8 cellular contexts compared by ENCODE assay signal in the genomic region with DNA sequence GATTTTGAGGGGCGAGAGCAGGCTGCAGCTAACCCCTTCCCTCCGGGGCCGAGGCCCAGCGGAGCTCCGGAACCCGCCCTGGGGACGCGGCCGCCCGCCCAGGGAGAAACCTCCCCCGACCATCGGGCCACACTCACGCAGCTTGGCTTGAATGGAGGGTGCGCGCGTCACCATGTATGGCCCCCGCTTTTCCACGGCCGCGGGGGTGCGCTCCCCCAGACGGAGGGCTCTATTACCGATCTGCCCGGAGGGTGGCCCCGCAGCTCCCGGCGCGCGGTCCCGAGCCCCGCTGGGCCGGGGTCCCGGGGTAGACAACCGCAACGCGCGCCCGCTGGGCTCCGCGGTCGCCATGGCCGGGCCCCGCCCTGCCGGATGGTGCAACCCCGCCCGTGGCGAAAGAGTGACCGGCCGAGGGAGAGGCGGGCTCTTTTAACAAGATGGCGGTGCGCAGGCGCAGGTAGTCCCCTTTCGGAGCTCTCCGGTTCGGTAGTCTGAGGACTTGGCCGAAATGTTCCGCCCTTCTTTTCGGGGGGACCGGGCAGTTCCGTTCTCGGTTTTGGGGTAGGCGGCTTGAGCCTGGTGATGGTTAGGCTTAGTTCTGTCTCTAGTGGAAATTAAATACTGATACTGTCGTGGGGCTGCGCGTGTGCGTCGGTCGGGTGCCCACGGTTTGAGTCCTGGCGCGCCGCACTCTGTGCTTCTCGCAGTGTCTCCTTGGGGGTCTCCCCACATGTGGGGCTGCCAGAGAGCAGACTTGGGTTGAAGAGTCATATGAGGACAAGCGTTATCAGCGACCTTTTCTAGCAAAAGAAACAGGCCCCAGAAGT. TPM values are rescaled to one million over a fixed set of nuclear protein-coding genes. Genes with fewer than 3 reads are reported as not detected.
DNase-seq lines count a peak whose midpoint lies in the region; ATAC-seq, FAIRE-seq and TF ChIP-seq lines count a peak whose summit lies in the region.

A gene with protein sequence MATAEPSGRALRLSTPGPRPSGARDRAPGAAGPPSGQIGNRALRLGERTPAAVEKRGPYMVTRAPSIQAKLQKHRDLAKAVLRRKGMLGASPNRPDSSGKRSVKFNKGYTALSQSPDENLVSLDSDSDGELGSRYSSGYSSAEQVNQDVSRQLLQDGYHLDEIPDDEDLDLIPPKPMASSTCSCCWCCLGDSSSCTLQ (minus strand): TSS at position 402 of the 827 bp plus-strand sequence. CDS start 51 bp downstream, at position 351.

- DNase-seq in ACHN (peak; percentile 85), NCI-H345 treated with DMSO at 0.1 percent for 48 hours (lab: John Stamatoyannopoulos, UW; ENCODE audit: unreplicated experiment) (peak; percentile 57), cerebellum (ENCODE audit: low spot score) (peak; percentile 97), kidney (peak; percentile 97)
- DNase-seq in activated CD4-positive, alpha-beta T cell treated with anti-CD3 and anti-CD28 coated beads for 1 hour: peak; percentile 60
- DNase-seq in stimulated activated CD4-positive, alpha-beta T cell treated with anti-CD3 and anti-CD28 coated beads, Interleukin-15, amount 100 ng/mL, for 1 hour (ENCODE audit: low read depth in 1 of 2, low spot score in 1 of 2): peak; percentile 51 to 59

- intact Hi-C loops in kidney (cut with DNase I): no loop called here

- in situ Hi-C loops in ACHN (cut with HindIII; ENCODE audit: low pct_ligation_motif_present, low pct_unique_long_range_greater_than_20kb, low sequenced_read_pairs): no loop called here

- ATAC-seq in GM18870 (IDR thresholded peaks at IDR 0.05; ENCODE audit: unreplicated experiment) (peak; percentile 60), HG03135 (IDR thresholded peaks at IDR 0.05; ENCODE audit: unreplicated experiment) (peak; percentile 81)

- H3K4me3 ChIP-seq in kidney (ENCODE audit: low read length in 2 of 2): peak within 1 kb of the TSS; percentile 87 to 96

- TF ChIP-seq CTCF in kidney (IDR thresholded peaks at IDR 0.05; ENCODE audit: borderline replicate concordance, extremely low read depth, insufficient read depth): no peak

- H3K9me3 ChIP-seq in kidney (ENCODE audit: control insufficient read depth in 1 of 2, low read length in 2 of 2): no peaks in the 10 kb centered on the region

- H3K4me1 ChIP-seq in kidney (ENCODE audit: control insufficient read depth in 1 of 2, insufficient read depth in 1 of 2, low read depth in 1 of 2, low read length in 2 of 2): peaks cover 9 to 20% of the 10 kb centered on the region in 2 donors

- peak within 1 kb of the TSS; percentile 93 to 96 for H3K27ac ChIP-seq in kidney (ENCODE audit: low read depth in 2 of 2, low read length in 2 of 2)

- H3K9ac ChIP-seq in kidney (ENCODE audit: low read length in 2 of 2): peak within 1 kb of the TSS; percentile 68 to 98

- no peak for FAIRE-seq in kidney (lab: Jason Lieb, UNC)

- peaks cover 19 to 20% of the 10 kb centered on the region in 2 donors for H3K36me3 ChIP-seq in kidney (ENCODE audit: control insufficient read depth in 1 of 2, insufficient read depth in 2 of 2, low read length in 2 of 2)

RNA-seq across cellular contexts. Expression of the gene that starts here (rescaled TPM):
- total RNA-seq in cerebellum (53.6 TPM), kidney (76.5 TPM)
- polyA plus RNA-seq in kidney (ENCODE audit: insufficient read depth, low read depth, low replicate concordance): 41.7 TPM

Comparison
In these comparisons a context has a peak if more than half of its experiments do, and no peak if none do; other contexts are left out.
1. Peak in every context shown above with its lines: DNase-seq, ATAC-seq, H3K4me3 ChIP-seq and H3K27ac ChIP-seq.